In the genomic region with DNA sequence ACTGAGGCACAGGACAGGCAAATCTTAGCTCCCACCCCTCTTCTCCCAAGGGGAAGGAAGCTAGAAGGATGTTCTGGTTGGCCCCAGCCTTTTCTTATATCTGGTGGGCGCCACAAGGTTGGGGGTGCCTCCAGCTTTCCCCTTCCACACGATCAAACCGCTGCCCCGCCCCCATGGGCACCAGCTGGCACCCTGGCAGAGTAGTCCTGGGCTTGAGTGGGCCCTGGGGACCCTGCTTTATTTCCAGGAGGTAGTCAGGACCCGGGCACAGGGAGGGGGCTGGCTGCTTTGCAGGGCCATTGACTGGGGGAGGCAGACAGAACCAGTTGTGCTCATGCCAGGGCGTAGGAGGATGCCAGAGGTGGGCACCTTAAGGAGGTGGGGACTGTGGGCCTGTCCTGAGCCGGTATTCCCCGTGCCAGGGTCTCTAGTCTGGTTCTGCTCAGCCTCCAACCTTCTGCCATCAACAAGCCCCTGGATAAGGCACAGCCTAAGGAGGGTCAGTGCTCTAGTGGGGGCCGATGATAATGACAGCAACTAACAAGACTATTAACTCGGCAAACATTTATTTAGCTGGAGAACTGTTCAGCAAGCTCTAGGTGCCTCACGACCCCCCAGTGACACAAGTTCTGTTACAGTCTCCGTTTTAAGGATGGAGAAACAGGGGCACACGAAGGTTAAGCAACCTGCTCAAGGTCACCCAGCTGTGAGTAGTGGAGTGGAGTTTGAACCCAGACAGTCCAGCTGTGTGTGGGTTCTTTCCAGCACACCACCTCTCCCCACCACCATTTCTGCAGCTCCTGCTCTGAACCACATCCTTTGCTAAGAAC, we compare ENCODE assay signal across 12 cellular contexts. TPM values are rescaled to one million over a fixed set of nuclear protein-coding genes. Genes with fewer than 3 reads are reported as not detected.
DNase-seq lines count a peak whose midpoint lies in the region; ATAC-seq and TF ChIP-seq lines count a peak whose summit lies in the region.
"Had no signal": no experiment of that assay in that cellular context is flagged by ENCODE, and none has a peak within 500 bp of the region (broad histone marks: within the 10 kb centered on the region; RNA-seq: fewer than 3 reads in every experiment).

No MANE protein-coding gene starts in this region.

- no peak overlapping the region for H3K27ac Mint-ChIP-seq in HFFc6
- no peak overlapping the region for H3K27ac Mint-ChIP-seq in endothelial cell (ENCODE audit: unreplicated experiment)
- no peak overlapping the region for H3K27ac Mint-ChIP-seq in progenitor cell of endocrine pancreas

- H3K27ac ChIP-seq in BLaER1 (peak overlapping the region; percentile 67), SJCRH30 (no peak overlapping the region), lower lobe of right lung (no peak overlapping the region)

- H3K36me3 ChIP-seq in BLaER1: no peaks in the 10 kb centered on the region
- H3K36me3 ChIP-seq in SJCRH30: no peaks in the 10 kb centered on the region
- no peaks in the 10 kb centered on the region for H3K36me3 ChIP-seq in lower lobe of right lung

- no peaks in the 10 kb centered on the region for H3K9me3 Mint-ChIP-seq in HFFc6
- no peaks in the 10 kb centered on the region for H3K9me3 Mint-ChIP-seq in endothelial cell (ENCODE audit: unreplicated experiment)
- H3K9me3 Mint-ChIP-seq in progenitor cell of endocrine pancreas (ENCODE audit: low read depth): no peaks in the 10 kb centered on the region
- H3K9me3 Mint-ChIP-seq: activated naive CD8-positive, alpha-beta T cell treated with anti-CD3 and anti-CD28 coated beads for 36 hours had no signal

- intact Hi-C loops in lower lobe of right lung (cut with DNase I): no loop called here

- H4K20me1 ChIP-seq in BLaER1: no peaks in the 10 kb centered on the region

- no peak for DNase-seq in HFFc6
- no peak for DNase-seq in SJCRH30
- no peak for DNase-seq in lower lobe of right lung
- DNase-seq in iPS-NIHi11 (ENCODE audit: low spot score): no peak
- no peak for DNase-seq in RKO (ENCODE audit: low spot score)
- no peak for DNase-seq in endothelial cell (ENCODE audit: low spot score)
- DNase-seq in progenitor cell of endocrine pancreas (ENCODE audit: low spot score, unreplicated experiment): no peak
- DNase-seq: activated CD4-positive, alpha-beta T cell treated with anti-CD3 and anti-CD28 coated beads for 4 hours; activated naive CD8-positive, alpha-beta T cell treated with anti-CD3 and anti-CD28 coated beads for 36 hours; hypothalamus; SHP77 had no signal

- H3K4me1 ChIP-seq in BLaER1 (peaks cover 54% of the 10 kb centered on the region), SJCRH30 (peaks cover 14% of the 10 kb centered on the region; the same call in 1 of the 2 replicates), lower lobe of right lung (peaks cover 24% of the 10 kb centered on the region)

- H3K4me2 ChIP-seq in BLaER1: peak overlapping the region; percentile 94

- H3K27me3 Mint-ChIP-seq in HFFc6 (ENCODE audit: insufficient read depth) (peaks cover 23% of the 10 kb centered on the region), endothelial cell (ENCODE audit: unreplicated experiment) (peaks cover 18% of the 10 kb centered on the region), progenitor cell of endocrine pancreas (peaks cover 72% of the 10 kb centered on the region)

- H3K4me1 Mint-ChIP-seq in HFFc6 (ENCODE audit: low read depth) (peaks cover 13% of the 10 kb centered on the region), endothelial cell (ENCODE audit: unreplicated experiment) (no peaks in the 10 kb centered on the region), progenitor cell of endocrine pancreas (ENCODE audit: low read depth) (no peaks in the 10 kb centered on the region)

- TF ChIP-seq CTCF in HFFc6 (IDR thresholded peaks at IDR 0.05): no peak
- TF ChIP-seq CTCF in lower lobe of right lung (IDR thresholded peaks at IDR 0.05): no peak
- no peak for TF ChIP-seq CTCF in endothelial cell (IDR thresholded peaks at IDR 0.05; ENCODE audit: unreplicated experiment)
- TF ChIP-seq CTCF in progenitor cell of endocrine pancreas (IDR thresholded peaks at IDR 0.05; ENCODE audit: unreplicated experiment): no peak

- no peaks in the 10 kb centered on the region for H3K36me3 Mint-ChIP-seq in HFFc6 (ENCODE audit: low read depth)
- no peaks in the 10 kb centered on the region for H3K36me3 Mint-ChIP-seq in endothelial cell (ENCODE audit: low read depth, unreplicated experiment)
- no peaks in the 10 kb centered on the region for H3K36me3 Mint-ChIP-seq in progenitor cell of endocrine pancreas (ENCODE audit: insufficient read depth)
- H3K36me3 Mint-ChIP-seq: activated naive CD8-positive, alpha-beta T cell treated with anti-CD3 and anti-CD28 coated beads for 36 hours had no signal

- H3K4me3 ChIP-seq in BLaER1: peak overlapping the region; percentile 68
- H3K4me3 ChIP-seq in SJCRH30: peak overlapping the region; percentile 65
- H3K4me3 ChIP-seq in lower lobe of right lung: peak overlapping the region; percentile 54

- H3K9ac ChIP-seq in BLaER1: peak overlapping the region; percentile 79

- H3K9me3 ChIP-seq in BLaER1: no peaks in the 10 kb centered on the region
- H3K9me3 ChIP-seq in SJCRH30 (replicated peaks): no peaks in the 10 kb centered on the region
- no peaks in the 10 kb centered on the region for H3K9me3 ChIP-seq in lower lobe of right lung

- H3K27me3 ChIP-seq in BLaER1: no peaks in the 10 kb centered on the region
- peaks cover 3% of the 10 kb centered on the region; the same call in 1 of the 2 replicates for H3K27me3 ChIP-seq in SJCRH30
- H3K27me3 ChIP-seq in lower lobe of right lung (ENCODE audit: low read depth): no peaks in the 10 kb centered on the region

- peak overlapping the region; percentile 87 for H3K4me3 Mint-ChIP-seq in HFFc6
- H3K4me3 Mint-ChIP-seq in endothelial cell (ENCODE audit: unreplicated experiment): no peak overlapping the region
- H3K4me3 Mint-ChIP-seq in progenitor cell of endocrine pancreas (ENCODE audit: low read depth): no peak overlapping the region

- no peak for ATAC-seq in lower lobe of right lung

RNA-seq across cellular contexts. Expression of a gene that starts 7.6 kb away (rescaled TPM):
- total RNA-seq in HFFc6 (2021; fragmentation: NEBNext Ultra II Directional; extraction: Animal tissue kit (Norgen Biotek cat#: 25700)): not detected
- total RNA-seq in SJCRH30 (2014; rRNA removed; shearing (Covaris generic)): not detected in 2 replicates
- total RNA-seq in lower lobe of right lung (23.9 TPM), endothelial cell (ENCODE audit: unreplicated experiment) (not detected), progenitor cell of endocrine pancreas (0.89 TPM in 1 of 2 replicates, not detected in the other)
- total RNA-seq: activated naive CD8-positive, alpha-beta T cell treated with anti-CD3 and anti-CD28 coated beads for 36 hours had no signal

RNA-seq across cellular contexts. Expression of a gene that starts 11.5 kb away (rescaled TPM):
- not detected for total RNA-seq in HFFc6 (2021; fragmentation: NEBNext Ultra II Directional; extraction: Animal tissue kit (Norgen Biotek cat#: 25700))
- 0.20 TPM in 1 of 2 replicates, not detected in the other for total RNA-seq in SJCRH30 (2014; rRNA removed; shearing (Covaris generic))
- total RNA-seq in lower lobe of right lung (not detected), endothelial cell (ENCODE audit: unreplicated experiment) (not detected), progenitor cell of endocrine pancreas (not detected in 2 replicates)
- total RNA-seq: activated naive CD8-positive, alpha-beta T cell treated with anti-CD3 and anti-CD28 coated beads for 36 hours had no signal

RNA-seq across cellular contexts. Expression of a gene that starts 17.8 kb away (rescaled TPM):
- total RNA-seq in HFFc6 (2021; fragmentation: NEBNext Ultra II Directional; extraction: Animal tissue kit (Norgen Biotek cat#: 25700)): 10 to 100 TPM; 44.0 to 52.3 (median 46.3) TPM
- 21.8 and 22.7 TPM in 2 replicates for total RNA-seq in SJCRH30 (2014; rRNA removed; shearing (Covaris generic))
- total RNA-seq in lower lobe of right lung: 76.6 TPM
- 77.7 TPM for total RNA-seq in endothelial cell (ENCODE audit: unreplicated experiment)
- total RNA-seq in progenitor cell of endocrine pancreas: 57.0 and 62.5 TPM in 2 replicates

RNA-seq across cellular contexts. Expression of a gene that starts 46.0 kb away (rescaled TPM):
- total RNA-seq in HFFc6 (2021; fragmentation: NEBNext Ultra II Directional; extraction: Animal tissue kit (Norgen Biotek cat#: 25700)): under 1 TPM; 0.09 to 0.51 (median 0.14) TPM
- total RNA-seq in SJCRH30 (2014; rRNA removed; shearing (Covaris generic)): 0.53 and 0.73 TPM in 2 replicates
- total RNA-seq in lower lobe of right lung (3.7 TPM), endothelial cell (ENCODE audit: unreplicated experiment) (1.2 TPM), progenitor cell of endocrine pancreas (1.8 and 2.7 TPM in 2 replicates)

RNA-seq across cellular contexts. Expression of a gene that starts 49.1 kb away (rescaled TPM):
- total RNA-seq in HFFc6 (2021; fragmentation: NEBNext Ultra II Directional; extraction: Animal tissue kit (Norgen Biotek cat#: 25700)): under 1 TPM in 1 of 6 experiments, not detected in 5; 0.26 TPM
- total RNA-seq in SJCRH30 (2014; rRNA removed; shearing (Covaris generic)): 0.71 TPM in 1 of 2 replicates, not detected in the other
- total RNA-seq in lower lobe of right lung: 3.9 TPM
- not detected for total RNA-seq in endothelial cell (ENCODE audit: unreplicated experiment)
- total RNA-seq in progenitor cell of endocrine pancreas: 2.5 and 3.1 TPM in 2 replicates
- total RNA-seq: activated naive CD8-positive, alpha-beta T cell treated with anti-CD3 and anti-CD28 coated beads for 36 hours had no signal

Comparison
In these comparisons a context has a peak if more than half of its experiments do, and no peak if none do; other contexts are left out.
1. RNA of a gene that starts 7.6 kb away (total RNA-seq): 23.9 TPM in lower lobe of right lung (single experiment); 0.89 TPM in progenitor cell of endocrine pancreas, not detected in endothelial cell (single experiment), not detected in HFFc6 and not detected in SJCRH30; every median in the first group is over 10 times any median in the second.
2. Peak in every context shown above with its lines, with median percentiles within 50 percentile points of each other: H3K4me3 ChIP-seq.